Comparison of ENCODE assay signal across 8 cellular contexts in the genomic region with DNA sequence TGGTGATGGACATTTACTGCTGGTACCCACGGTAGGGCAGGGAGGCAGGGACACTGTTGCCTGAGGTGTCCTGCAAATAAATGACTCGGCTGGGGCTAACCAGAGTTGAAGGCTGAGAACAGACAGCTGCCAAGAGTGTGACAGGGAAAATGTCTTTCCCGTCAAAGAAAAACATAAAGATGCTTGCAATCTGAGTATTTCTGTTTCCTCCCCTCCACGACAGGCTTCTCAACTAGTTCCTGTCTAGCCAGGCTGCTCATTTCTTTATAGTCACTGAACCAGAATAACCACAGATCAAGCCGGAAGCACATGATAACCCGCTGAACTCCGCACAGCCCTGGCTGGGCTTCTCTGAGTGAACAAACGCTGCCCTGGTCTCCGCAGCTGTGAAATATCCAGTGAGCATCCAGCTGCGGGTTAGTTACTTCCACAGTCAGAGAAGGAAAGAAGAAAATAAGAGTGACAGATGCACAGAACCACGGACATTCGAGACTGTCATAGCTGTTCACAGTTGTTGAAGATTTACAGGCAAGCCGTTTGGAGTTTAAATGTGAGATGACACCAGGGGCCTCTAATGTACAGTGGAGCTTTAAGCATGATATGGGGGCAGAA.
DNase-seq lines count a peak whose midpoint lies in the region; ATAC-seq and TF ChIP-seq lines count a peak whose summit lies in the region.

No MANE protein-coding gene starts in this region.

- no peaks in the 10 kb centered on the region for H3K27me3 ChIP-seq in IMR-90 (ENCODE audit: control insufficient read depth, insufficient read depth, low read length)

- H4K8ac ChIP-seq in IMR-90 (ENCODE audit: low read depth in 2 of 2, low read length in 2 of 2) = peak overlapping the region; percentile 21 to 49; a peak in 3 of 4 replicates

- peak overlapping the region; percentile 79 for H3K27ac Mint-ChIP-seq in activated CD4-positive, alpha-beta T cell treated with anti-CD3 and anti-CD28 coated beads, Interleukin-2, amount 10 ng/mL, durations not matched to agents 24 days and 14 days

- H2BK5ac ChIP-seq in IMR-90 (ENCODE audit: low read depth, low read length, poor library complexity, severe bottlenecking) = peak overlapping the region; percentile 1

- peak overlapping the region; percentile 31 for H3K9ac ChIP-seq in IMR-90 (ENCODE audit: low read depth, low read length)

- 12% methylated on average over 9 of the region's 13 CpGs; no CpG with 5 or more reads in 1 of the 2 experiments for WGBS in IMR-90 (ENCODE audit: extremely low coverage in 2 of 2, insufficient read length in 1 of 2), 2 experiments

- no peaks in the 10 kb centered on the region for H4K20me1 ChIP-seq in IMR-90 (ENCODE audit: insufficient read depth, low read length)

- in situ Hi-C loops in IMR-90 (cut with MboI; ENCODE audit: low sequenced_read_pairs) = no loop called here

- no TSS peak for BruUV-seq in IMR-90 (replicated peaks; lab: Mats Ljungman, UMichigan)

- peaks cover 7% of the 10 kb centered on the region for H3K36me3 Mint-ChIP-seq in activated CD4-positive, alpha-beta T cell treated with anti-CD3 and anti-CD28 coated beads, Interleukin-2, amount 10 ng/mL, durations not matched to agents 24 days and 14 days (ENCODE audit: low read depth)

- H3K9me3 Mint-ChIP-seq in activated CD4-positive, alpha-beta T cell treated with anti-CD3 and anti-CD28 coated beads, Interleukin-2, amount 10 ng/mL, durations not matched to agents 24 days and 14 days = peaks cover 12% of the 10 kb centered on the region

- no peak overlapping the region for H3K4me3 ChIP-seq in IMR-90 (ENCODE audit: insufficient read depth, low read depth, low read length)
- no peak overlapping the region for H3K4me3 ChIP-seq in fibroblast of mammary gland (ENCODE audit: control insufficient read depth, low read depth, low read length)

- no peak for TF ChIP-seq RAD21 in IMR-90 (IDR thresholded peaks at IDR 0.05; ENCODE audit: low read length)

- peak overlapping the region; percentile 48 for H4K5ac ChIP-seq in IMR-90 (ENCODE audit: low read depth, low read length)

- no peaks in the 10 kb centered on the region for H3K27me3 Mint-ChIP-seq in activated CD4-positive, alpha-beta T cell treated with anti-CD3 and anti-CD28 coated beads, Interleukin-2, amount 10 ng/mL, durations not matched to agents 24 days and 14 days

- H3K79me1 ChIP-seq in IMR-90 (ENCODE audit: low read depth in 1 of 2, low read length in 2 of 2) = no peaks in the 10 kb centered on the region

- peak overlapping the region; percentile 76 for H3K23ac ChIP-seq in IMR-90 (ENCODE audit: low read depth, low read length)

- H3K9me3 ChIP-seq in IMR-90 (ENCODE audit: control insufficient read depth, insufficient read depth, low read length) = peaks cover 7% of the 10 kb centered on the region

- no peaks in the 10 kb centered on the region for H3K36me3 ChIP-seq in IMR-90 (ENCODE audit: control insufficient read depth, insufficient read depth, low read length)

- peak overlapping the region; percentile 42 for H2BK120ac ChIP-seq in IMR-90 (ENCODE audit: low read depth, low read length)

- POLR2A ChIA-PET in IMR-90 (lab: Charles Lee; ENCODE audit: unreplicated experiment) = no interaction called here

- peak overlapping the region; percentile 38 for H3K18ac ChIP-seq in IMR-90 (ENCODE audit: low read depth, low read length)

- ATAC-seq in GM21423 (IDR thresholded peaks at IDR 0.05; ENCODE audit: unreplicated experiment) (peak; percentile 54), IMR-90 (ENCODE audit: low read depth) (peak; percentile 94)

- H3K4me3 Mint-ChIP-seq in activated CD4-positive, alpha-beta T cell treated with anti-CD3 and anti-CD28 coated beads, Interleukin-2, amount 10 ng/mL, durations not matched to agents 24 days and 14 days = peak overlapping the region; percentile 79

- H3K4me1 Mint-ChIP-seq in activated CD4-positive, alpha-beta T cell treated with anti-CD3 and anti-CD28 coated beads, Interleukin-2, amount 10 ng/mL, durations not matched to agents 24 days and 14 days = peaks cover 33% of the 10 kb centered on the region

- TF ChIP-seq CTCF in IMR-90 (conservative IDR thresholded peaks at IDR 0.05; ENCODE audit: low read depth, low read length) (no peak), fibroblast of mammary gland (conservative IDR thresholded peaks at IDR 0.05; ENCODE audit: control insufficient read depth, insufficient read depth, low read depth, low read length) (no peak)

- H3K4ac ChIP-seq in IMR-90 (ENCODE audit: low read depth, low read length) = peak overlapping the region; percentile 64

- H2AK5ac ChIP-seq in IMR-90 (ENCODE audit: low read depth, low read length) = peak overlapping the region; percentile 51; the same call in 1 of the 2 replicates

- dilution Hi-C loops in IMR-90 (cut with HindIII; ENCODE audit: low sequenced_read_pairs, unreplicated experiment) = no loop called here

- H3K9me1 ChIP-seq in IMR-90 (ENCODE audit: insufficient read depth, low read length) = peaks cover 12% of the 10 kb centered on the region; the same call in 1 of the 2 replicates

- H2AFZ ChIP-seq in IMR-90 (replicated peaks; ENCODE audit: low read length, poor library complexity) = peak overlapping the region; percentile 70

- CTCF ChIA-PET in IMR-90 (lab: Yijun Ruan, JAX) = no interaction called here

- TF ChIP-seq POLR2A in IMR-90 (IDR thresholded peaks at IDR 0.05; ENCODE audit: low read depth, low read length) = no peak

- intact Hi-C loops in IMR-90 (cut with micrococcal nuclease) = no loop called here
- intact Hi-C loops in activated CD4-positive, alpha-beta T cell treated with anti-CD3 and anti-CD28 coated beads, Interleukin-2, amount 10 ng/mL, durations not matched to agents 24 days and 14 days (cut with micrococcal nuclease) = loop anchor here (2.0 kb wide), 1 partner anchor 25 kb away; no protein-coding TSS in a partner anchor

- H3K56ac ChIP-seq in IMR-90 (ENCODE audit: extremely low read depth, insufficient read depth, low read length) = peak overlapping the region; percentile 12; the same call in 1 of the 2 replicates

- H3K4me2 ChIP-seq in IMR-90 (ENCODE audit: low read depth, low read length) = peak overlapping the region; percentile 48

- peaks cover 11% of the 10 kb centered on the region for H3K4me1 ChIP-seq in IMR-90 (ENCODE audit: control insufficient read depth, insufficient read depth, low read length)

- H2BK15ac ChIP-seq in IMR-90 (ENCODE audit: low read depth, low read length) = peak overlapping the region; percentile 6; the same call in 1 of the 3 replicates

- DNase-seq in GF-D8 (lab: John Stamatoyannopoulos, UW) (peak; percentile 70), IMR-90 (peak; percentile 66), fibroblast of mammary gland (ENCODE audit: low read depth) (peak; percentile 54), renal cortical epithelial cell (ENCODE audit: low read depth) (peak; percentile 73), NCI-H1417 treated with DMSO at 0.1 percent for 48 hours (lab: John Stamatoyannopoulos, UW) (no peak), SK-N-DZ (ENCODE audit: low spot score) (no peak)
- peak; percentile 87 for DNase-seq in activated CD4-positive, alpha-beta T cell treated with anti-CD3 and anti-CD28 coated beads, Interleukin-2, amount 10 ng/mL, durations not matched to agents 24 days and 14 days

- H3K27ac ChIP-seq in IMR-90 (ENCODE audit: insufficient read depth, low read length) = 0 out of 2 replicates have a peak overlapping the region, but pooled peaks have one; percentile 0

- peak overlapping the region; percentile 8 for H2BK20ac ChIP-seq in IMR-90 (ENCODE audit: low read depth, low read length)

- peak overlapping the region; percentile 47 for H2AK9ac ChIP-seq in IMR-90 (replicated peaks; ENCODE audit: low read depth, low read length, poor library complexity)

- peak overlapping the region; percentile 50 for H4K91ac ChIP-seq in IMR-90 (ENCODE audit: insufficient read depth, low read depth, low read length)

- peak overlapping the region; percentile 29 for H3K14ac ChIP-seq in IMR-90 (replicated peaks; ENCODE audit: low read depth, low read length)

TF ChIP-seq in IMR-90, 13 proteins besides CTCF, POLR2A, EP300 and RAD21:
- TF ChIP-seq RCOR1 (IDR thresholded peaks at IDR 0.05; ENCODE audit: insufficient replicate concordance, low read length) (no peak), FOS (IDR thresholded peaks at IDR 0.05; ENCODE audit: low read depth, low read length) (no peak), CHD1 (IDR thresholded peaks at IDR 0.05; ENCODE audit: low read depth, low read length) (no peak), MAFK (IDR thresholded peaks at IDR 0.05; ENCODE audit: low read depth, low read length) (no peak), MAZ (IDR thresholded peaks at IDR 0.05; ENCODE audit: borderline replicate concordance, low read depth, low read length) (no peak), RFX5 (IDR thresholded peaks at IDR 0.05; ENCODE audit: low read depth, low read length) (no peak), NFE2L2 (IDR thresholded peaks at IDR 0.05; ENCODE audit: low read depth, low read length) (no peak)
- TF ChIP-seq, protein P1, sequence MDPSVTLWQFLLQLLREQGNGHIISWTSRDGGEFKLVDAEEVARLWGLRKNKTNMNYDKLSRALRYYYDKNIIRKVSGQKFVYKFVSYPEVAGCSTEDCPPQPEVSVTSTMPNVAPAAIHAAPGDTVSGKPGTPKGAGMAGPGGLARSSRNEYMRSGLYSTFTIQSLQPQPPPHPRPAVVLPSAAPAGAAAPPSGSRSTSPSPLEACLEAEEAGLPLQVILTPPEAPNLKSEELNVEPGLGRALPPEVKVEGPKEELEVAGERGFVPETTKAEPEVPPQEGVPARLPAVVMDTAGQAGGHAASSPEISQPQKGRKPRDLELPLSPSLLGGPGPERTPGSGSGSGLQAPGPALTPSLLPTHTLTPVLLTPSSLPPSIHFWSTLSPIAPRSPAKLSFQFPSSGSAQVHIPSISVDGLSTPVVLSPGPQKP (IDR thresholded peaks at IDR 0.05; ENCODE audit: borderline replicate concordance, low read depth, low read length) = no peak

Comparison
In these comparisons a context has a peak if more than half of its experiments do, and no peak if none do; other contexts are left out.
1. DNase-seq: peak in GF-D8 (single experiment), IMR-90 (single experiment), activated CD4-positive, alpha-beta T cell treated with anti-CD3 and anti-CD28 coated beads, Interleukin-2, amount 10 ng/mL, durations not matched to agents 24 days and 14 days (single experiment), fibroblast of mammary gland (single experiment) and renal cortical epithelial cell (single experiment); none in NCI-H1417 treated with DMSO at 0.1 percent for 48 hours (single experiment) and SK-N-DZ (single experiment).